In genomic region chr10:34141032-34141431, GRCh38 we compare ENCODE assay signal across 22 cellular contexts.
DNase-seq lines count a peak whose midpoint lies in the region; ATAC-seq and TF ChIP-seq lines count a peak whose summit lies in the region.
"Had no signal": no experiment of that assay in that cellular context is flagged by ENCODE, and none has a peak within 500 bp of the region (broad histone marks: within the 10 kb centered on the region; RNA-seq: fewer than 3 reads in every experiment).

No MANE protein-coding gene starts in this region.

- TF ChIP-seq EP300 in ovary (IDR thresholded peaks at IDR 0.05), result no peak

- intact Hi-C loops in ovary (cut with DNase I), result no loop called here

- H3K27ac ChIP-seq in ovary, result no peak overlapping the region
- H3K27ac ChIP-seq: HL-60, KMS-11 had no signal

- H3K9me3 ChIP-seq in T-helper 17 cell (ENCODE audit: control insufficient read depth, low read length, poor library complexity, severe bottlenecking), result no peaks in the 10 kb centered on the region
- H3K9me3 ChIP-seq in ovary, result no peaks in the 10 kb centered on the region
- H3K9me3 ChIP-seq: SK-N-SH had no signal

- peaks cover 2% of the 10 kb centered on the region for H3K4me1 ChIP-seq in ovary (ENCODE audit: insufficient read depth)

- H3K27ac Mint-ChIP-seq in nephron (peak overlapping the region in 2 of 3 experiments; percentile 26 to 61), T-helper 17 cell (no peak overlapping the region)
- H3K27ac Mint-ChIP-seq: CD4-positive, CD25-positive, alpha-beta regulatory T cell; IgD-negative memory B cell; T-helper 1 cell treated with Interleukin-12 subunit alpha and Interleukin-12 subunit beta and Interleukin-4 antibody, amounts not matched to agents 30 μg/mL and 1 μg/mL, for 36 hours had no signal

- no peak overlapping the region for H3K4me3 ChIP-seq in ovary

- H3K36me3 ChIP-seq in ovary, result no peaks in the 10 kb centered on the region

- H3K27me3 Mint-ChIP-seq in nephron (ENCODE audit: low read depth) (no peaks in the 10 kb centered on the region), T-helper 17 cell (peaks cover 45% of the 10 kb centered on the region)
- H3K27me3 Mint-ChIP-seq: CD4-positive, CD25-positive, alpha-beta regulatory T cell; IgD-negative memory B cell had no signal

- H3K4me3 Mint-ChIP-seq in nephron (no peak overlapping the region), T-helper 17 cell (no peak overlapping the region)
- H3K4me3 Mint-ChIP-seq: CD4-positive, CD25-positive, alpha-beta regulatory T cell; IgD-negative memory B cell; T-helper 1 cell treated with Interleukin-12 subunit alpha and Interleukin-12 subunit beta and Interleukin-4 antibody, amounts not matched to agents 30 μg/mL and 1 μg/mL, for 36 hours had no signal

- no peaks in the 10 kb centered on the region for H3K27me3 ChIP-seq in ovary

- ATAC-seq in GM18511 (IDR thresholded peaks at IDR 0.05; ENCODE audit: unreplicated experiment) (peak; percentile 72), GM19372 (IDR thresholded peaks at IDR 0.05; ENCODE audit: low read depth, unreplicated experiment) (peak; percentile 60), HG03066 (IDR thresholded peaks at IDR 0.05; ENCODE audit: low read depth, unreplicated experiment) (peak; percentile 57), GM21723 (IDR thresholded peaks at IDR 0.05; ENCODE audit: unreplicated experiment) (no peak), T-helper 17 cell (no peak)

- TF ChIP-seq POLR2A in ovary (IDR thresholded peaks at IDR 0.05), result no peak

- peaks cover 5% of the 10 kb centered on the region for H3K9me3 Mint-ChIP-seq in nephron
- H3K9me3 Mint-ChIP-seq: T-helper 1 cell treated with Interleukin-12 subunit alpha and Interleukin-12 subunit beta and Interleukin-4 antibody, amounts not matched to agents 30 μg/mL and 1 μg/mL, for 36 hours had no signal

- TF ChIP-seq CTCF in nephron (IDR thresholded peaks at IDR 0.05; ENCODE audit: unreplicated experiment in 3 of 3) (no peak), ovary (IDR thresholded peaks at IDR 0.05) (no peak)

- peaks cover 15% of the 10 kb centered on the region for H3K36me3 Mint-ChIP-seq in nephron (ENCODE audit: low read depth)
- peaks cover 2% of the 10 kb centered on the region for H3K36me3 Mint-ChIP-seq in T-helper 17 cell (ENCODE audit: low read depth)
- H3K36me3 Mint-ChIP-seq: CD4-positive, CD25-positive, alpha-beta regulatory T cell; IgD-negative memory B cell had no signal

- H3K4me1 Mint-ChIP-seq in nephron, result peaks cover 31% of the 10 kb centered on the region
- H3K4me1 Mint-ChIP-seq in T-helper 17 cell, result peaks cover 2% of the 10 kb centered on the region
- H3K4me1 Mint-ChIP-seq: CD4-positive, CD25-positive, alpha-beta regulatory T cell; IgD-negative memory B cell had no signal

- DNase-seq in T-helper 17 cell, result no peak
- no peak for DNase-seq in ovary
- DNase-seq: CD4-positive, CD25-positive, alpha-beta regulatory T cell; MM.1S; NCI-H1048; NCI-H1417; NCI-H1694 treated with DMSO at 0.1 percent for 48 hours; NCI-H2081; NCI-H2227 treated with DMSO at 0.1 percent for 48 hours; NCI-H510A; SIG-M5; SK-N-SH; SW 1271 had no signal

Comparison
In these comparisons a context has a peak if more than half of its experiments do, and no peak if none do; other contexts are left out.
1. ATAC-seq: peak in GM18511 (single experiment), GM19372 (single experiment) and HG03066 (single experiment); none in GM21723 (single experiment) and T-helper 17 cell (single experiment).